In the genomic region with DNA sequence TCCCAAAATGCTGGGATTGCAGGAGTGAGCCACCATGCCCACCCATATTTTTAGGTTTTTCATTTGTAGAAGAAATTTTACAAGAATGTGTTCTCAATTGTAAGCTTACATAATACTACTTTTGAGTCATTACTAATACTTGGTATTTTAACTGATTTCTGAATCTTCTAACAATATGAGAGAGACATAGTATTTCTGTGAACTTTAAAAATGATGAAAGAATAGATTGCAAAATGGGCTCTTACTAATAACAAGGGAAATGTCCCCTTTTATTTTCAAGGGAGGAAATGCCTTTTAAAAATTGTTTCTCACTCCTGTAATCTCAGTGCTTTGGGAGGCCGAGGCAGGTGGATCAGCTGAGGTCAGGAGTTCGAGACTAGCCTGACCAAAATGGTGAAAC, we compare ENCODE assay signal across 13 cellular contexts.
"Had no signal": no experiment of that assay in that cellular context is flagged by ENCODE, and none has a peak within 500 bp of the region (broad histone marks: within the 10 kb centered on the region; RNA-seq: fewer than 3 reads in every experiment).

No MANE protein-coding gene starts in this region.

- H3K9me3 ChIP-seq: prostate gland, sigmoid colon, thoracic aorta, uterus had no signal

- ATAC-seq: activated naive CD4-positive, alpha-beta T cell treated with anti-CD3 and anti-CD28 coated beads, Interleukin-2, amount 50 U/mL, for 72 hours; esophagus mucosa; naive thymus-derived CD4-positive, alpha-beta T cell; stimulated activated naive CD8-positive, alpha-beta T cell treated with anti-CD3 and anti-CD28 coated beads, Interleukin-15, Interleukin-2, amounts not matched to agents 100 U/mL and 50 U/mL, for 24 hours had no signal

- H3K36me3 ChIP-seq: prostate gland, sigmoid colon, thoracic aorta, uterus had no signal

- H3K27me3 Mint-ChIP-seq: naive thymus-derived CD4-positive, alpha-beta T cell had no signal

- H3K4me3 Mint-ChIP-seq: naive thymus-derived CD4-positive, alpha-beta T cell had no signal

- H3K27ac ChIP-seq: prostate gland, thoracic aorta, uterus had no signal

- H3K9me3 Mint-ChIP-seq: activated naive CD4-positive, alpha-beta T cell treated with anti-CD3 and anti-CD28 coated beads, Interleukin-2, amount 50 U/mL, for 72 hours; naive thymus-derived CD4-positive, alpha-beta T cell had no signal

- H3K4me3 ChIP-seq: prostate gland, sigmoid colon, thoracic aorta, uterus had no signal

- H3K4me1 ChIP-seq: prostate gland had no signal

- H3K27ac Mint-ChIP-seq: activated naive CD4-positive, alpha-beta T cell treated with anti-CD3 and anti-CD28 coated beads, Interleukin-2, amount 50 U/mL, for 72 hours had no signal

- H3K27me3 ChIP-seq: sigmoid colon, uterus had no signal

- DNase-seq: activated CD4-positive, alpha-beta T cell treated with anti-CD3 and anti-CD28 coated beads, Interleukin-2, amount 50 U/mL, for 4 hours; activated T-cell treated with anti-CD3 and anti-CD28 coated beads, Interleukin-2, amount 50 U/mL, for 1 hour; naive thymus-derived CD4-positive, alpha-beta T cell; occipital lobe; sigmoid colon; stimulated activated CD4-positive, alpha-beta T cell treated with anti-CD3 and anti-CD28 coated beads, Interleukin-2, amount 100 ng/mL, for 48 hours; stimulated activated CD8-positive, alpha-beta memory T cell treated with anti-CD3 and anti-CD28 coated beads, Interleukin-4, amount 100 ng/mL, for 48 hours; stimulated activated naive CD8-positive, alpha-beta T cell treated with anti-CD3 and anti-CD28 coated beads, Interleukin-15, Interleukin-2, amounts not matched to agents 100 U/mL and 50 U/mL, for 24 hours; uterus had no signal
